Comparison of ENCODE assay signal across 1 cellular context in the genomic region with DNA sequence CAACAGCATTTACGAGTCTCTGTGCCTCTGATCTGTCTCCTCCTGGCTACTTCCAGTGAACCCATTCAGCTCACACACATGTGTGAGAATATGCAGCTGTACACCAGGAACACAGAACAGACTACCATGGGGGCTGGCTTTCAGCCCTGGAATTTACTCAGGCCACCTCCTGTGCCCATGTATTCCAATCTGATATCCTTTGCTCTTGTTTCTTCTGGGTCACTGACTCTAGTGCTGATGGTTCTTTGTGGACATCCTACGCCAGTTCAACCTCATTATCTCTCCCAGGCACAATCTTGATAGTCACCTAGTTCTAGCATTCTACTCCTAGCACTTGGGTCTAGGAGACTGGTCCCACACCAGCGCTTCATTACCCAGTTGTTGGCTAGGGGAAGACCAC.
TF ChIP-seq lines count a peak whose summit lies in the region.

No MANE protein-coding gene starts in this region.

TF ChIP-seq in K562, 482 proteins besides CTCF, POLR2A, EP300 and RAD21 (continued from another document):
- TF ChIP-seq, protein P1, sequence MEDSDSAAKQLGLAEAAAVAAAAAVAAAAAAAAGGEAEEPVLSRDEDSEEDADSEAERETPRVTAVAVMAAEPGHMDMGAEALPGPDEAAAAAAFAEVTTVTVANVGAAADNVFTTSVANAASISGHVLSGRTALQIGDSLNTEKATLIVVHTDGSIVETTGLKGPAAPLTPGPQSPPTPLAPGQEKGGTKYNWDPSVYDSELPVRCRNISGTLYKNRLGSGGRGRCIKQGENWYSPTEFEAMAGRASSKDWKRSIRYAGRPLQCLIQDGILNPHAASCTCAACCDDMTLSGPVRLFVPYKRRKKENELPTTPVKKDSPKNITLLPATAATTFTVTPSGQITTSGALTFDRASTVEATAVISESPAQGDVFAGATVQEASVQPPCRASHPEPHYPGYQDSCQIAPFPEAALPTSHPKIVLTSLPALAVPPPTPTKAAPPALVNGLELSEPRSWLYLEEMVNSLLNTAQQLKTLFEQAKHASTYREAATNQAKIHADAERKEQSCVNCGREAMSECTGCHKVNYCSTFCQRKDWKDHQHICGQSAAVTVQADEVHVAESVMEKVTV (CRISPR knock-in tag; IDR thresholded peaks at IDR 0.05): no peak
- TF ChIP-seq, protein P2, sequence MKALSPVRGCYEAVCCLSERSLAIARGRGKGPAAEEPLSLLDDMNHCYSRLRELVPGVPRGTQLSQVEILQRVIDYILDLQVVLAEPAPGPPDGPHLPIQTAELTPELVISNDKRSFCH (CRISPR knock-in tag; IDR thresholded peaks at IDR 0.05): no peak
- TF ChIP-seq, protein P2 (tag; IDR thresholded peaks at IDR 0.05): no peak
TF ChIP-seq in K562: peak in this region for 23.
